Comparison of ENCODE assay signal across 7 cellular contexts in the genomic region with DNA sequence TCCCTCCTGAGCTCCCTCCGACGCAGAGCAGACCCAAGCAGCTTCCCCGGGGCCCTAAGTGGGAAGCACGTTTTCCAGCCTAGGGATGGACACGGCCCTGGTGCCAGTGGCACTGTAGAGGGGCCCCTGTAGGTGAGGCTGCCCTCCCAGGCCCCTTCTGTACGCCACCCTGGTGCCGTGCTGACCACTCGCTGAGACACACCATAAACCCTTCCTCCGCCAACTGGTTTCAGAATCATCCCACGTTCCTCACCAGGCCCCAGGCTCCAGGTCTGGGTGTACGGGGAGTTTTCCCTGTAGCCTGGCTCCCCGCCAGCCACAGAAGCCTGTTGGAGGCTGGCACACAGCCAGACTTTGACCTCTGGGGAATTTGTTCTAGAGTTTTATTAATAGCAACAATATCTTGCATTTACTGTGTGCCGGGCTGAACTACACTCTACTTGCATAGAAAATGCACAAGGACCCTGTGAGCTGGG. TPM values are rescaled to one million over a fixed set of nuclear protein-coding genes. Genes with fewer than 3 reads are reported as not detected.
DNase-seq lines count a peak whose midpoint lies in the region; ATAC-seq and TF ChIP-seq lines count a peak whose summit lies in the region.
"Had no signal": no experiment of that assay in that cellular context is flagged by ENCODE, and none has a peak within 500 bp of the region (broad histone marks: within the 10 kb centered on the region; RNA-seq: fewer than 3 reads in every experiment).

No MANE protein-coding gene starts in this region.

- H3K4me1 ChIP-seq in osteoblast (ENCODE audit: insufficient read depth, low read length): peaks cover 21% of the 10 kb centered on the region
- H3K4me1 ChIP-seq: right lobe of liver had no signal

- no peaks in the 10 kb centered on the region for H3K79me2 ChIP-seq in osteoblast (ENCODE audit: insufficient read depth, low read length)

- H3K4me3 ChIP-seq in astrocyte of the spinal cord (ENCODE audit: low read depth, low read length) (no peak overlapping the region), osteoblast (ENCODE audit: insufficient read depth, low read length) (no peak overlapping the region)
- H3K4me3 ChIP-seq: right lobe of liver had no signal

- H3K27ac ChIP-seq in osteoblast (ENCODE audit: low read depth, low read length): no peak overlapping the region
- H3K27ac ChIP-seq: right lobe of liver had no signal

- no peaks in the 10 kb centered on the region for H3K36me3 ChIP-seq in osteoblast (ENCODE audit: insufficient read depth, low read length)
- H3K36me3 ChIP-seq: right lobe of liver had no signal

- ATAC-seq in GM18867 (IDR thresholded peaks at IDR 0.05; ENCODE audit: unreplicated experiment): no peak
- no peak for ATAC-seq in stimulated activated naive CD8-positive, alpha-beta T cell treated with anti-CD3 and anti-CD28 coated beads, Interleukin-15, Interleukin-2, amounts not matched to agents 100 U/mL and 50 U/mL, for 24 hours

- peaks cover 3% of the 10 kb centered on the region for H4K20me1 ChIP-seq in osteoblast (ENCODE audit: insufficient read depth, low read length)

- TF ChIP-seq EP300 in Ishikawa (IDR thresholded peaks at IDR 0.05; ENCODE audit: borderline replicate concordance): no peak

- H3K27me3 ChIP-seq in osteoblast (ENCODE audit: insufficient read depth, low read length): no peaks in the 10 kb centered on the region
- H3K27me3 ChIP-seq: right lobe of liver had no signal

- H3K4me2 ChIP-seq in osteoblast (ENCODE audit: insufficient read depth, low read length): peak overlapping the region; percentile 15

- H3K9me3 ChIP-seq in osteoblast (ENCODE audit: low read depth, low read length): no peaks in the 10 kb centered on the region
- H3K9me3 ChIP-seq: right lobe of liver had no signal

- TF ChIP-seq CTCF in astrocyte of the spinal cord (IDR thresholded peaks at IDR 0.05; ENCODE audit: low read depth, low read length) (no peak), osteoblast (IDR thresholded peaks at IDR 0.05; ENCODE audit: extremely low read depth, low read depth, low read length) (no peak)

- TF ChIP-seq RAD21 in Ishikawa (IDR thresholded peaks at IDR 0.05; ENCODE audit: low read depth): no peak

- H2AFZ ChIP-seq in osteoblast (ENCODE audit: low read length): no peak overlapping the region

- in situ Hi-C loops in astrocyte of the spinal cord (cut with HindIII; ENCODE audit: low sequenced_read_pairs): no loop called here

- DNase-seq in astrocyte of the spinal cord (ENCODE audit: low read depth, low spot score) (peak; percentile 89), osteoblast (ENCODE audit: insufficient read length, low spot score, missing footprints) (no peak), SKM-1 treated with dmso at 0.1 percent for 144 hours (lab: John Stamatoyannopoulos, UW; ENCODE audit: unreplicated experiment) (no peak)
- no peak for DNase-seq in stimulated activated naive CD8-positive, alpha-beta T cell treated with anti-CD3 and anti-CD28 coated beads, Interleukin-15, Interleukin-2, amounts not matched to agents 100 U/mL and 50 U/mL, for 24 hours

TF ChIP-seq in Ishikawa, 13 proteins besides CTCF, POLR2A, EP300 and RAD21:
- TF ChIP-seq NFIC (IDR thresholded peaks at IDR 0.05) (peak; percentile 95), TEAD4 (IDR thresholded peaks at IDR 0.05) (peak; percentile 36; the same call in 1 of the 2 replicates), REST (IDR thresholded peaks at IDR 0.05; ENCODE audit: low read depth) (no peak)

RNA-seq across cellular contexts. Expression of gene WDR38, which starts 18.2 kb away (rescaled TPM):
- total RNA-seq in osteoblast: not detected in 2 replicates
- total RNA-seq: right lobe of liver had no signal

RNA-seq across cellular contexts. Expression of gene RPL35, which starts 26.7 kb away (rescaled TPM):
- 1,644 and 1,645 TPM in 2 replicates for total RNA-seq in osteoblast

RNA-seq across cellular contexts. Expression of gene ARPC5L, which starts 26.9 kb away (rescaled TPM):
- 9.8 and 11.8 TPM in 2 replicates for total RNA-seq in osteoblast

RNA-seq across cellular contexts. Expression of gene OLFML2A, which starts 58.1 kb away (rescaled TPM):
- total RNA-seq in osteoblast: 27.1 and 29.7 TPM in 2 replicates
